Comparison of ENCODE assay signal across 1 cellular context in genomic region chr16:722835-723633, GRCh38.
TF ChIP-seq lines count a peak whose summit lies in the region.

No MANE protein-coding gene starts in this region.

TF ChIP-seq in HepG2, 621 proteins besides CTCF, POLR2A, EP300 and RAD21:
- TF ChIP-seq POLR2G (IDR thresholded peaks at IDR 0.05; ENCODE audit: low read depth, low read length) (peak; percentile 42; the same call in 1 of the 2 replicates), ZNF629 (CRISPR knock-in tag; conservative IDR thresholded peaks at IDR 0.05) (peak; percentile 71), BCL6 (CRISPR knock-in tag; IDR thresholded peaks at IDR 0.05) (no peak)
